ENCODE assay signal across 1 cellular context in genomic region chr1:244196890-244197289, GRCh38.
TF ChIP-seq lines count a peak whose summit lies in the region.

No MANE protein-coding gene starts in this region.

TF ChIP-seq in SK-N-SH, 30 proteins besides CTCF, POLR2A, EP300 and RAD21 (continued from another document):
- TF ChIP-seq ZBTB33 (IDR thresholded peaks at IDR 0.05; ENCODE audit: borderline replicate concordance, low read depth): no peak
